Comparison of ENCODE assay signal across 8 cellular contexts in the genomic region with DNA sequence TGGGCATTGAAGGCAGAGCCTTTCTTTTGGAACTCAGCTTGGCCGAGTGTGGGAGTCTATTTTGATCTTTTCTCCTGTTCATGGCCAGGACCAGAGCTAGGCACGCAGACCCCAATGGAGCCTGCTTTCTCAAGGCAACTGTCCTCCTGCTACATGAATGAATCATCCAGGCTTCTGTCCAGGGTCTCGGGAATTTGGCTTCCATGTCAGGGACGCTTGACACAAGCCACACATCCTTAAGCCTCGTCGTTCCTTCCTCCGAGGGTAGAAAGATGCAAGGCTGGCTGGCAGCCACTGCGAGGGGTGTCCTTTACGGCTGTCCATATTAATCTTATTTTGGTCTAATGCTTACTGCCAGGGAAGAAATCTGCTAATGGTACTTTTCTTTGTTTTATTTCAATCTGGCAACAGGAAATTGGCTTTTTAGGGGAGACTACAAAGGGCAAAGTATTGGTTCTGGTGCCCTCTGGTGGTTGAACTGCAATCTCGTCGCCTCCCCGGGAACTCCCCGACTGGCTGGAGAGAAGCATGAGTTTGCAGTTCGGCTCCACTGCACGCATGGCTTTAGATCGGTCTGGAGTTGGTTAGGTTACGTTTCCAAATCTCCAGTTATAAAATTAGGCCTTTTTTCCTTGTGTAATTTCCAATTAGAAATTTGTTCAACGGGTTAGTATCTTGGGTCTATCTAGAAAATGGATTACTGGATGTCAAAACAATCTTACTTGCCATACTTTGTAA.
DNase-seq lines count a peak whose midpoint lies in the region; ATAC-seq, FAIRE-seq and TF ChIP-seq lines count a peak whose summit lies in the region.

No MANE protein-coding gene starts in this region.

- H3K9me3 ChIP-seq in keratinocyte (ENCODE audit: control insufficient read depth, low read depth, low read length) = no peaks in the 10 kb centered on the region

- FAIRE-seq in keratinocyte (lab: Jason Lieb, UNC) = peak; percentile 84

- H3K27ac Mint-ChIP-seq in MCF 10A (ENCODE audit: low read depth, unreplicated experiment) = no peak overlapping the region

- no peaks in the 10 kb centered on the region for H3K4me1 Mint-ChIP-seq in MCF 10A (ENCODE audit: insufficient read depth, unreplicated experiment)

- no peak overlapping the region for H3K4me3 ChIP-seq in GM12864 (ENCODE audit: low read depth, low read length)
- H3K4me3 ChIP-seq in keratinocyte (ENCODE audit: control insufficient read depth in 2 of 3, extremely low read depth in 1 of 3, insufficient read depth in 2 of 3, low read depth in 1 of 3, low read length in 3 of 3) = no peak overlapping the region

- POLR2A ChIA-PET in MCF 10A (lab: Yijun Ruan, JAX) = interaction anchor here (1.2 kb wide), 1 partner anchor 100 kb away, joined by 4 read pairs; no protein-coding TSS in a partner anchor

- DNase-seq in GM12864 (ENCODE audit: low read depth) (peak; percentile 41), NCI-H2171 (lab: John Stamatoyannopoulos, UW) (peak; percentile 62), MCF 10A (ENCODE audit: unreplicated experiment) (peak; percentile 80), keratinocyte (ENCODE audit: low read depth, low spot score) (peak; percentile 19), GDM1 (lab: John Stamatoyannopoulos, UW) (no peak)
- peak; percentile 81 for DNase-seq in stimulated activated CD4-positive, alpha-beta T cell treated with anti-CD3 and anti-CD28 coated beads, Interleukin-15, amount 100 ng/mL, for 24 hours

- peak overlapping the region; percentile 11 for H3K9ac ChIP-seq in keratinocyte (ENCODE audit: control insufficient read depth, extremely low read depth, insufficient read depth, low read length)

- H3K4me2 ChIP-seq in keratinocyte (ENCODE audit: control insufficient read depth, extremely low read depth, insufficient read depth, low read depth, low read length) = peak overlapping the region; percentile 40

- H3K79me2 ChIP-seq in keratinocyte (ENCODE audit: control insufficient read depth, insufficient read depth, low read length) = no peaks in the 10 kb centered on the region

- no peaks in the 10 kb centered on the region for H4K20me1 ChIP-seq in keratinocyte (ENCODE audit: control insufficient read depth, extremely low read depth, insufficient read depth, low read length)

- no peak overlapping the region for H2AFZ ChIP-seq in keratinocyte (ENCODE audit: control insufficient read depth, low read length)

- no peak overlapping the region for H3K27ac ChIP-seq in VCaP
- no peak overlapping the region for H3K27ac ChIP-seq in keratinocyte (ENCODE audit: control insufficient read depth, insufficient read depth, low read length)

- no peak overlapping the region for H3K4me3 Mint-ChIP-seq in MCF 10A (ENCODE audit: unreplicated experiment)

- CTCF ChIA-PET in MCF 10A (lab: Yijun Ruan, JAX) = interaction anchor here (0.6 to 1.8 kb wide), 22 partner anchors 9 to 270 kb away, joined by 3 to 8 read pairs (median 3); no protein-coding TSS in a partner anchor

- TF ChIP-seq CTCF in GM12864 (IDR thresholded peaks at IDR 0.05; ENCODE audit: low read depth, low read length, missing control alignments) (peak; percentile 85), VCaP (conservative IDR thresholded peaks at IDR 0.05) (peak; percentile 85), MCF 10A (IDR thresholded peaks at IDR 0.05; ENCODE audit: unreplicated experiment) (peak; percentile 78), keratinocyte (optimal IDR thresholded peaks at IDR 0.05 in 1 of 3, IDR thresholded peaks at IDR 0.05 in 1 of 3, conservative IDR thresholded peaks at IDR 0.05 in 1 of 3; ENCODE audit: extremely low read depth in 1 of 3, insufficient read depth in 2 of 3, low read length in 3 of 3) (peak; percentile 86 to 91 (median 90))

- H3K36me3 Mint-ChIP-seq in MCF 10A (ENCODE audit: insufficient read depth, unreplicated experiment) = no peaks in the 10 kb centered on the region

- peak; percentile 45 for ATAC-seq in HG02943 (IDR thresholded peaks at IDR 0.05; ENCODE audit: low read depth, unreplicated experiment)

- no peaks in the 10 kb centered on the region for H3K9me1 ChIP-seq in keratinocyte (ENCODE audit: control insufficient read depth, extremely low read depth, insufficient read depth, low read length)

- peaks cover 29% of the 10 kb centered on the region for H3K27me3 Mint-ChIP-seq in MCF 10A (ENCODE audit: insufficient read depth, unreplicated experiment)

- no peaks in the 10 kb centered on the region for H3K9me3 Mint-ChIP-seq in MCF 10A (ENCODE audit: unreplicated experiment)

- no peaks in the 10 kb centered on the region for H3K36me3 ChIP-seq in keratinocyte (ENCODE audit: control insufficient read depth in 2 of 2, extremely low read depth in 1 of 2, insufficient read depth in 2 of 2, low read length in 2 of 2)

- dilution Hi-C loops in keratinocyte (cut with MboI; ENCODE audit: extremely low pct_ligation_motif_present, low sequenced_read_pairs) = no loop called here

- peaks cover 17% of the 10 kb centered on the region for H3K27me3 ChIP-seq in keratinocyte (ENCODE audit: control insufficient read depth, extremely low read depth, insufficient read depth, low read length)

- intact Hi-C loops in MCF 10A (cut with micrococcal nuclease) = loop anchor here (1.0 to 10.0 kb wide), 4 partner anchors 93 to 309 kb away; no protein-coding TSS in a partner anchor

- H3K4me1 ChIP-seq in keratinocyte (ENCODE audit: control insufficient read depth, extremely low read depth, insufficient read depth, low read length) = no peaks in the 10 kb centered on the region

- BruUV-seq in MCF 10A (replicated peaks; lab: Mats Ljungman, UMichigan) = no TSS peak
